7 cellular contexts compared by ENCODE assay signal in the genomic region with DNA sequence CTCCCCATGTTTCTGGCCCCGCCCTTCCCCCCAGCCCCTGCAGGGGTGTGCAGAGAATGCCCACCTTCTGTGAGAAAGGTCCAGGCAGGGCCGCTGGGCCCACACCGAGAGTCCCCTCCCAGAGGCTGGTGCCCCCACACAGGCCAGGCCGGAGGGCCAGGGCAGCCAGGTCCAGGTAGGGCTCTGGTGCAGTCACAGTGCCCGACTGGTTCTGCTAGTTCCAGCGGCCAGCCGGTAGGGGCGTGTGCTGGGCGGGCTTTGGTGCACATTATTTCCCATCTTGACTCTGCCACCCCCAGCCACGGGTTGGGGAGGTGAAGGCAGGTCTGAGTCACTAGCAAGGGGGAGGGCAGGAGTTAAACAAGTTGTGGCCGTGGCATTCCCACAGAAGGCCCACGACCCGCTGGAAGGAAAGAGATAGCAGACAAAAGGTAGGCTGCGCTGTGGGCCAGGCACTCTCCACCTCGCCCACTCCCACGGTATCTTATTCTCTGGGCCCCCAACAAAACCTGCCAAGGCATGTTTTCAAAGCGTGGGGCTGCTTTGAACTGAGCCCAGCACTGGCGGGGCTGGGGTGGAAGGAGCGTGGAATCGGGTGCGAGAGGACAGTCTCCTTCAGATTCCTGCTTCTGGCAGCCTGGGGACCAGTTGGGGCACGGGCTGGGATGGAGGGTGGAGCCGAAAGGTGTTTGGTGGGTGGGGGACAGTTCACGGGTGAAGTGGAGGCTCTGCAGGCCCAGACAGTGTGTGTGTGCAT. TPM values are rescaled to one million over a fixed set of nuclear protein-coding genes. Genes with fewer than 3 reads are reported as not detected.
DNase-seq lines count a peak whose midpoint lies in the region; ATAC-seq and TF ChIP-seq lines count a peak whose summit lies in the region.
"Had no signal": no experiment of that assay in that cellular context is flagged by ENCODE, and none has a peak within 500 bp of the region (broad histone marks: within the 10 kb centered on the region; RNA-seq: fewer than 3 reads in every experiment).

No MANE protein-coding gene starts in this region.

- no peak overlapping the region for H3K27ac ChIP-seq in H9 (ENCODE audit: insufficient read length, low read depth, low read length)
- H3K27ac ChIP-seq in ascending aorta, result no peak overlapping the region
- H3K27ac ChIP-seq in naive thymus-derived CD4-positive, alpha-beta T cell (ENCODE audit: low read depth, low read length), result no peak overlapping the region

- CTCF ChIA-PET in naive thymus-derived CD4-positive, alpha-beta T cell (lab: Charles Lee), result no interaction called here

- intact Hi-C loops in ascending aorta (cut with DNase I) (no loop called here), posterior vena cava (cut with DNase I) (no loop called here)
- intact Hi-C loops in naive thymus-derived CD4-positive, alpha-beta T cell (cut with micrococcal nuclease), result no loop called here
- intact Hi-C loops in activated T-helper 1 cell treated with anti-CD3 and anti-CD28 coated beads, Interleukin-12 subunit alpha, Interleukin-12 subunit beta, Interleukin-2, Interleukin-4 antibody, amounts not matched to agents 30 ng/mL and 10 ng/mL and 1 ng/mL, durations not matched to agents 14 hours and 24 hours and 36 hours (cut with micrococcal nuclease), result no loop called here

- H3K4me2 ChIP-seq in H9 (ENCODE audit: insufficient read depth, insufficient read length, low read length), result peak overlapping the region; percentile 70

- peaks cover 50% of the 10 kb centered on the region for H3K27me3 Mint-ChIP-seq in H9 (ENCODE audit: low read depth)
- peaks cover 40 to 59% (median 47%) of the 10 kb centered on the region in 5 donors for H3K27me3 Mint-ChIP-seq in naive thymus-derived CD4-positive, alpha-beta T cell
- H3K27me3 Mint-ChIP-seq in activated T-helper 1 cell treated with anti-CD3 and anti-CD28 coated beads, Interleukin-12 subunit alpha, Interleukin-12 subunit beta, Interleukin-2, Interleukin-4 antibody, amounts not matched to agents 30 ng/mL and 10 ng/mL and 1 ng/mL, durations not matched to agents 14 hours and 24 hours and 36 hours (ENCODE audit: insufficient read depth), result peaks cover 44% of the 10 kb centered on the region

- H2BK5ac ChIP-seq in H9 (ENCODE audit: insufficient read length, low read length), result no peak overlapping the region

- H3K4me3 ChIP-seq in ascending aorta, result peak overlapping the region in 1 of 2 donors; percentile 39
- no peak overlapping the region for H3K4me3 ChIP-seq in naive thymus-derived CD4-positive, alpha-beta T cell (ENCODE audit: low read length)

- H2BK20ac ChIP-seq in H9 (ENCODE audit: low read depth, low read length, poor library complexity, severe bottlenecking), result no peak overlapping the region

- H3K9me3 Mint-ChIP-seq in H9, result no peaks in the 10 kb centered on the region; a peak in 1 of 5 replicates
- no peaks in the 10 kb centered on the region for H3K9me3 Mint-ChIP-seq in naive thymus-derived CD4-positive, alpha-beta T cell
- H3K9me3 Mint-ChIP-seq in activated T-helper 1 cell treated with anti-CD3 and anti-CD28 coated beads, Interleukin-12 subunit alpha, Interleukin-12 subunit beta, Interleukin-2, Interleukin-4 antibody, amounts not matched to agents 30 ng/mL and 10 ng/mL and 1 ng/mL, durations not matched to agents 14 hours and 24 hours and 36 hours, result no peaks in the 10 kb centered on the region

- H3K23me2 ChIP-seq in H9 (ENCODE audit: insufficient read length, low read depth, low read length, poor library complexity, severe bottlenecking), result peaks cover 17% of the 10 kb centered on the region

- no peaks in the 10 kb centered on the region for H3K79me1 ChIP-seq in H9 (ENCODE audit: insufficient read depth, low read depth, low read length, poor library complexity, severe bottlenecking)

- no peak overlapping the region for H4K5ac ChIP-seq in H9 (ENCODE audit: insufficient read length, low read depth, low read length)

- H3T11ph ChIP-seq in H9 (ENCODE audit: low read length), result no peak overlapping the region

- no peak overlapping the region for H2AFZ ChIP-seq in H9 (ENCODE audit: low read length)

- POLR2A ChIA-PET in naive thymus-derived CD4-positive, alpha-beta T cell (lab: Charles Lee), result no interaction called here

- H3K23ac ChIP-seq in H9 (ENCODE audit: insufficient read length, low read depth, low read length), result no peak overlapping the region

- H4K8ac ChIP-seq in H9 (replicated peaks; ENCODE audit: insufficient read length, low read depth, low read length), result no peak overlapping the region

- ATAC-seq in naive thymus-derived CD4-positive, alpha-beta T cell, result peak; percentile 55
- no peak for ATAC-seq in GM19351 (IDR thresholded peaks at IDR 0.05; ENCODE audit: unreplicated experiment)

- no peaks in the 10 kb centered on the region for H3K9me3 ChIP-seq in H9 (ENCODE audit: control insufficient read depth, low read depth, low read length)
- H3K9me3 ChIP-seq in ascending aorta, result no peaks in the 10 kb centered on the region
- H3K9me3 ChIP-seq in naive thymus-derived CD4-positive, alpha-beta T cell (ENCODE audit: control insufficient read depth in 2 of 3, low read length in 3 of 3), result no peaks in the 10 kb centered on the region

- H3K18ac ChIP-seq in H9 (ENCODE audit: insufficient read length, low read depth, low read length), result no peak overlapping the region

- no peak overlapping the region for H3K56ac ChIP-seq in H9 (ENCODE audit: insufficient read length, low read depth, low read length)

- no peak overlapping the region for H2BK15ac ChIP-seq in H9 (ENCODE audit: low read depth, low read length)

- H3K4me1 ChIP-seq in H9 (ENCODE audit: insufficient read depth, low read length) (peaks cover 3% of the 10 kb centered on the region; the same call in 1 of the 2 replicates), ascending aorta (peaks cover 0 to 8% of the 10 kb centered on the region in 2 donors)
- H3K4me1 ChIP-seq in naive thymus-derived CD4-positive, alpha-beta T cell (ENCODE audit: control insufficient read depth in 2 of 2, insufficient read depth in 2 of 2, low read length in 2 of 2), result peaks cover 0 to 17% of the 10 kb centered on the region in 2 donors

- no peak overlapping the region for H3K4ac ChIP-seq in H9 (ENCODE audit: low read depth, low read length)

- DNase-seq in H9 (peak; percentile 76), ascending aorta (ENCODE audit: low spot score in 2 of 2) (no peak), posterior vena cava (ENCODE audit: low spot score) (no peak)
- no peak for DNase-seq in naive thymus-derived CD4-positive, alpha-beta T cell
- DNase-seq in activated T-helper 1 cell treated with anti-CD3 and anti-CD28 coated beads, Interleukin-12 subunit alpha, Interleukin-12 subunit beta, Interleukin-2, Interleukin-4 antibody, amounts not matched to agents 30 ng/mL and 10 ng/mL and 1 ng/mL, durations not matched to agents 14 hours and 24 hours and 36 hours (ENCODE audit: low spot score), result no peak

- no peak overlapping the region for H2AK5ac ChIP-seq in H9 (ENCODE audit: insufficient read length, low read length)

- H3K9ac ChIP-seq in H9 (ENCODE audit: extremely low read depth, insufficient read length, low read length), result no peak overlapping the region

- H3K36me3 Mint-ChIP-seq in H9 (ENCODE audit: insufficient read depth in 1 of 3, low read depth in 3 of 3), result peaks cover 0 to 5% (median 0%) of the 10 kb centered on the region in 3 experiments; a peak in 3 of 7 replicates
- no peaks in the 10 kb centered on the region for H3K36me3 Mint-ChIP-seq in naive thymus-derived CD4-positive, alpha-beta T cell
- H3K36me3 Mint-ChIP-seq in activated T-helper 1 cell treated with anti-CD3 and anti-CD28 coated beads, Interleukin-12 subunit alpha, Interleukin-12 subunit beta, Interleukin-2, Interleukin-4 antibody, amounts not matched to agents 30 ng/mL and 10 ng/mL and 1 ng/mL, durations not matched to agents 14 hours and 24 hours and 36 hours (ENCODE audit: low read depth), result peaks cover 2% of the 10 kb centered on the region

- no peak overlapping the region for H3K14ac ChIP-seq in H9 (ENCODE audit: insufficient read depth, low read length)

- no peaks in the 10 kb centered on the region for H3K36me3 ChIP-seq in ascending aorta
- H3K36me3 ChIP-seq in naive thymus-derived CD4-positive, alpha-beta T cell (ENCODE audit: control insufficient read depth in 2 of 3, insufficient read depth in 3 of 3, low read length in 3 of 3), result no peaks in the 10 kb centered on the region

- H2BK12ac ChIP-seq in H9 (ENCODE audit: insufficient read length, low read depth, low read length), result no peak overlapping the region

- no CpG with 5 or more reads among the region's 24 CpGs for WGBS in H9 (ENCODE audit: extremely low coverage, insufficient read length, low lambda C conversion rate)

- peak overlapping the region in 2 of 3 experiments; percentile 41 to 87; a peak in 2 of 7 replicates for H3K27ac Mint-ChIP-seq in H9
- H3K27ac Mint-ChIP-seq in naive thymus-derived CD4-positive, alpha-beta T cell, result no peak overlapping the region
- no peak overlapping the region for H3K27ac Mint-ChIP-seq in activated T-helper 1 cell treated with anti-CD3 and anti-CD28 coated beads, Interleukin-12 subunit alpha, Interleukin-12 subunit beta, Interleukin-2, Interleukin-4 antibody, amounts not matched to agents 30 ng/mL and 10 ng/mL and 1 ng/mL, durations not matched to agents 14 hours and 24 hours and 36 hours

- H2BK120ac ChIP-seq in H9 (ENCODE audit: low read depth, low read length, poor library complexity, severe bottlenecking), result no peak overlapping the region

- H4K91ac ChIP-seq in H9 (ENCODE audit: insufficient read length, low read depth, low read length), result no peak overlapping the region

- H3K27me3 ChIP-seq in H9 (ENCODE audit: insufficient read depth, low read length) (no peaks in the 10 kb centered on the region; the same call in 1 of the 2 replicates), ascending aorta (peaks cover 11% of the 10 kb centered on the region)
- H3K27me3 ChIP-seq in naive thymus-derived CD4-positive, alpha-beta T cell (ENCODE audit: control insufficient read depth in 2 of 2, insufficient read depth in 2 of 2, low read length in 2 of 2), result peaks cover 6 to 19% of the 10 kb centered on the region in 2 donors

- no peaks in the 10 kb centered on the region for H3K79me2 ChIP-seq in H9 (ENCODE audit: insufficient read depth, low read length)

- TF ChIP-seq CTCF in H9 (conservative IDR thresholded peaks at IDR 0.05), result peak; percentile 68
- peak in 2 of 3 experiments; percentile 4 to 11 for TF ChIP-seq CTCF in ascending aorta (IDR thresholded peaks at IDR 0.05)

- peaks cover 33 to 40% of the 10 kb centered on the region in 2 experiments for H3K4me1 Mint-ChIP-seq in H9
- H3K4me1 Mint-ChIP-seq in naive thymus-derived CD4-positive, alpha-beta T cell, result peaks cover 8 to 24% (median 12%) of the 10 kb centered on the region in 7 donors
- H3K4me1 Mint-ChIP-seq in activated T-helper 1 cell treated with anti-CD3 and anti-CD28 coated beads, Interleukin-12 subunit alpha, Interleukin-12 subunit beta, Interleukin-2, Interleukin-4 antibody, amounts not matched to agents 30 ng/mL and 10 ng/mL and 1 ng/mL, durations not matched to agents 14 hours and 24 hours and 36 hours (ENCODE audit: low read depth), result peaks cover 4% of the 10 kb centered on the region

- peak overlapping the region; percentile 65 to 84 for H3K4me3 Mint-ChIP-seq in H9
- peak overlapping the region in 3 of 10 donors; percentile 1 to 75 (median 72) for H3K4me3 Mint-ChIP-seq in naive thymus-derived CD4-positive, alpha-beta T cell
- no peak overlapping the region for H3K4me3 Mint-ChIP-seq in activated T-helper 1 cell treated with anti-CD3 and anti-CD28 coated beads, Interleukin-12 subunit alpha, Interleukin-12 subunit beta, Interleukin-2, Interleukin-4 antibody, amounts not matched to agents 30 ng/mL and 10 ng/mL and 1 ng/mL, durations not matched to agents 14 hours and 24 hours and 36 hours

- H4K20me1 ChIP-seq in H9 (ENCODE audit: control insufficient read depth, insufficient read depth, insufficient read length), result no peaks in the 10 kb centered on the region

RNA-seq across cellular contexts. Expression of a gene that starts 1.9 kb away (rescaled TPM):
- total RNA-seq in H9 (2021), result 1.9 and 2.2 TPM in 2 replicates
- total RNA-seq in ascending aorta, result 0.85 TPM
- not detected for total RNA-seq in naive thymus-derived CD4-positive, alpha-beta T cell
- polyA plus RNA-seq in naive thymus-derived CD4-positive, alpha-beta T cell, result not detected
- total RNA-seq in posterior vena cava, result not detected
- not detected in 2 replicates for total RNA-seq in activated T-helper 1 cell treated with anti-CD3 and anti-CD28 coated beads, Interleukin-12 subunit alpha, Interleukin-12 subunit beta, Interleukin-2, Interleukin-4 antibody, amounts not matched to agents 30 ng/mL and 10 ng/mL and 1 ng/mL, durations not matched to agents 14 hours and 24 hours and 36 hours
- total RNA-seq: HT1080 had no signal

RNA-seq across cellular contexts. Expression of a gene that starts 12.6 kb away (rescaled TPM):
- total RNA-seq in H9 (2021) (23.9 and 26.6 TPM in 2 replicates), ascending aorta (463 TPM), posterior vena cava (10 to 100 TPM; 30.1 to 53.4 TPM)
- total RNA-seq in naive thymus-derived CD4-positive, alpha-beta T cell, result 10 to 100 TPM; 14.3 to 19.4 (median 16.4) TPM
- 1 to 10 TPM; 3.7 to 5.6 TPM for polyA plus RNA-seq in naive thymus-derived CD4-positive, alpha-beta T cell
- 20.5 and 22.5 TPM in 2 replicates for total RNA-seq in activated T-helper 1 cell treated with anti-CD3 and anti-CD28 coated beads, Interleukin-12 subunit alpha, Interleukin-12 subunit beta, Interleukin-2, Interleukin-4 antibody, amounts not matched to agents 30 ng/mL and 10 ng/mL and 1 ng/mL, durations not matched to agents 14 hours and 24 hours and 36 hours

RNA-seq across cellular contexts. Expression of a gene that starts 26.1 kb away (rescaled TPM):
- total RNA-seq in H9 (2021) (1.5 and 1.7 TPM in 2 replicates), ascending aorta (1.2 TPM), posterior vena cava (1 to 10 TPM; 1.1 to 4.4 TPM)
- not detected for total RNA-seq in naive thymus-derived CD4-positive, alpha-beta T cell
- polyA plus RNA-seq in naive thymus-derived CD4-positive, alpha-beta T cell, result not detected
- 0.05 and 0.07 TPM in 2 replicates for total RNA-seq in activated T-helper 1 cell treated with anti-CD3 and anti-CD28 coated beads, Interleukin-12 subunit alpha, Interleukin-12 subunit beta, Interleukin-2, Interleukin-4 antibody, amounts not matched to agents 30 ng/mL and 10 ng/mL and 1 ng/mL, durations not matched to agents 14 hours and 24 hours and 36 hours

RNA-seq across cellular contexts. Expression of a gene that starts 26.2 kb away (rescaled TPM):
- total RNA-seq in H9 (2021) (1.7 and 1.9 TPM in 2 replicates), ascending aorta (7.9 TPM), posterior vena cava (under 1 TPM; 0.29 to 0.69 TPM)
- 1 to 10 TPM in 4 of 5 experiments, under 1 TPM in 1; 0.90 to 9.0 (median 8.6) TPM for total RNA-seq in naive thymus-derived CD4-positive, alpha-beta T cell
- under 1 TPM in 1 of 2 donors, not detected in 1; 0.59 TPM for polyA plus RNA-seq in naive thymus-derived CD4-positive, alpha-beta T cell
- total RNA-seq in activated T-helper 1 cell treated with anti-CD3 and anti-CD28 coated beads, Interleukin-12 subunit alpha, Interleukin-12 subunit beta, Interleukin-2, Interleukin-4 antibody, amounts not matched to agents 30 ng/mL and 10 ng/mL and 1 ng/mL, durations not matched to agents 14 hours and 24 hours and 36 hours, result 2.6 and 3.8 TPM in 2 replicates
- total RNA-seq: HT1080 had no signal

RNA-seq across cellular contexts. Expression of a gene that starts 55.7 kb away (rescaled TPM):
- 27.9 and 29.6 TPM in 2 replicates for total RNA-seq in H9 (2021)
- 36.7 TPM for total RNA-seq in ascending aorta
- total RNA-seq in naive thymus-derived CD4-positive, alpha-beta T cell, result 10 to 100 TPM; 38.3 to 91.0 (median 54.6) TPM
- 10 to 100 TPM; 56.8 to 76.0 TPM for polyA plus RNA-seq in naive thymus-derived CD4-positive, alpha-beta T cell
- total RNA-seq in posterior vena cava, result 10 to 100 TPM; 24.9 to 25.4 TPM
- 53.4 and 54.2 TPM in 2 replicates for total RNA-seq in activated T-helper 1 cell treated with anti-CD3 and anti-CD28 coated beads, Interleukin-12 subunit alpha, Interleukin-12 subunit beta, Interleukin-2, Interleukin-4 antibody, amounts not matched to agents 30 ng/mL and 10 ng/mL and 1 ng/mL, durations not matched to agents 14 hours and 24 hours and 36 hours

Comparison
In these comparisons a context has a peak if more than half of its experiments do, and no peak if none do; other contexts are left out.
1. H3K27ac Mint-ChIP-seq: peak in H9 (2 of 3); none in naive thymus-derived CD4-positive, alpha-beta T cell (0 of 9) and activated T-helper 1 cell treated with anti-CD3 and anti-CD28 coated beads, Interleukin-12 subunit alpha, Interleukin-12 subunit beta, Interleukin-2, Interleukin-4 antibody, amounts not matched to agents 30 ng/mL and 10 ng/mL and 1 ng/mL, durations not matched to agents 14 hours and 24 hours and 36 hours (single experiment).